In the genomic region with DNA sequence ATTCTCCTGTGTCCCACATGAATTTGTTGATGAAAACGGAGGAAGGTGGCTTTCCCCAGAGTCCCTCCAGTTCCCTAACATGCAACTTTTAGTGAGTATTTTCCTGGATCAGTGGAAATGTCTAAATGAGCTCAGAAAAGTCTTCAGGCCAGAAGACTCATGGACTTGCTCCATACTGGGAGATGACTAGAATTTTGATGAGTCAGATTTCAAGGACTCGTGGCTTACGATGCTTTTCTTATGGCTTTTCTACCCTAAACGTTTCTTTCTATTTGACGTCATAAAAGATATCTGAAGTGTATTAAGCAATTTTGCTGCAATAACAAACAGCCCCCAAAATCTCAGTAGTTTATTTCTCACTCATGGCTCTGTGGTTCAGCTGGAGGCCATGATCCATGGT, we compare ENCODE assay signal across 23 cellular contexts.
DNase-seq lines count a peak whose midpoint lies in the region; ATAC-seq, FAIRE-seq and TF ChIP-seq lines count a peak whose summit lies in the region.
"Had no signal": no experiment of that assay in that cellular context is flagged by ENCODE, and none has a peak within 500 bp of the region (broad histone marks: within the 10 kb centered on the region; RNA-seq: fewer than 3 reads in every experiment).

No MANE protein-coding gene starts in this region.

- H4K20me1 ChIP-seq in SK-N-SH (ENCODE audit: insufficient read depth) (no peaks in the 10 kb centered on the region), astrocyte (ENCODE audit: insufficient read depth, low read length) (no peaks in the 10 kb centered on the region)
- H4K20me1 ChIP-seq: BLaER1 had no signal

- H3K36me3 ChIP-seq in SK-N-SH (replicated peaks in 1 of 2; ENCODE audit: control insufficient read depth in 1 of 2, insufficient read depth in 2 of 2, low read length in 1 of 2) (no peaks in the 10 kb centered on the region), astrocyte (ENCODE audit: insufficient read depth, low read length) (no peaks in the 10 kb centered on the region)
- H3K36me3 ChIP-seq: BLaER1 had no signal

- no peak overlapping the region for H3K4me2 ChIP-seq in SK-N-SH
- no peak overlapping the region for H3K4me2 ChIP-seq in astrocyte (ENCODE audit: low read length)
- H3K4me2 ChIP-seq: BLaER1 had no signal

- no peak for TF ChIP-seq RAD21 in SK-N-SH (IDR thresholded peaks at IDR 0.05; ENCODE audit: low read length)

- H3K79me2 ChIP-seq in SK-N-SH (ENCODE audit: insufficient read depth) = no peaks in the 10 kb centered on the region
- no peaks in the 10 kb centered on the region for H3K79me2 ChIP-seq in astrocyte (ENCODE audit: insufficient read depth, low read length)

- ATAC-seq in SK-N-SH treated with all-trans-retinoic acid at 6 μM for 48 hours = no peak
- ATAC-seq: GM12878, HCT116 had no signal

- H3K4me1 ChIP-seq in SK-N-SH (ENCODE audit: control insufficient read depth in 1 of 2, insufficient read depth in 2 of 2, low read depth in 1 of 2, low read length in 1 of 2) (no peaks in the 10 kb centered on the region), astrocyte (ENCODE audit: insufficient read depth, low read length) (peaks cover 6% of the 10 kb centered on the region)
- H3K4me1 ChIP-seq: BLaER1 had no signal

- no peaks in the 10 kb centered on the region for H3K9me3 Mint-ChIP-seq in astrocyte (ENCODE audit: unreplicated experiment)
- H3K9me3 Mint-ChIP-seq: CD4-positive, alpha-beta T cell; H9 had no signal

- H3K4me1 Mint-ChIP-seq in astrocyte (ENCODE audit: low read depth, unreplicated experiment) = peaks cover 5% of the 10 kb centered on the region
- H3K4me1 Mint-ChIP-seq: B cell; CD8-positive, alpha-beta memory T cell had no signal

- H3K27ac Mint-ChIP-seq in astrocyte (ENCODE audit: unreplicated experiment) = no peak overlapping the region
- H3K27ac Mint-ChIP-seq: B cell; CD4-positive, alpha-beta T cell; CD8-positive, alpha-beta memory T cell; H9 had no signal

- no peaks in the 10 kb centered on the region for H3K27me3 Mint-ChIP-seq in astrocyte (ENCODE audit: low read depth, unreplicated experiment)
- H3K27me3 Mint-ChIP-seq: B cell; CD4-positive, alpha-beta T cell; CD8-positive, alpha-beta memory T cell had no signal

- H3K4me3 Mint-ChIP-seq in astrocyte (ENCODE audit: unreplicated experiment) = no peak overlapping the region
- H3K4me3 Mint-ChIP-seq: B cell; CD4-positive, alpha-beta T cell; CD8-positive, alpha-beta memory T cell; H9 had no signal

- CTCF ChIA-PET in SK-N-SH (lab: Yijun Ruan, JAX) = no interaction called here

- H3K27me3 ChIP-seq in SK-N-SH (ENCODE audit: insufficient read depth) (no peaks in the 10 kb centered on the region), astrocyte (ENCODE audit: insufficient read depth, low read length) (no peaks in the 10 kb centered on the region)
- H3K27me3 ChIP-seq: BLaER1 had no signal

- FAIRE-seq in astrocyte (lab: Jason Lieb, UNC) = peak; percentile 43
- FAIRE-seq: A204.1, GM12878, GM19239 had no signal

- H2AFZ ChIP-seq in SK-N-SH (ENCODE audit: low read depth) (peak overlapping the region; percentile 27; the same call in 1 of the 2 replicates), astrocyte (ENCODE audit: low read depth, low read length) (no peak overlapping the region)
- H2AFZ ChIP-seq: GM23248 had no signal

- POLR2A ChIA-PET in SK-N-SH (lab: Yijun Ruan, JAX) = no interaction called here

- no peaks in the 10 kb centered on the region for H3K9me3 ChIP-seq in SK-N-SH
- H3K9me3 ChIP-seq in astrocyte (ENCODE audit: insufficient read depth, low read depth, low read length) = no peaks in the 10 kb centered on the region
- H3K9me3 ChIP-seq: BLaER1 had no signal

- no peaks in the 10 kb centered on the region for H3F3A ChIP-seq in SK-N-SH (replicated peaks; ENCODE audit: insufficient read depth)

- TF ChIP-seq EP300 in SK-N-SH (IDR thresholded peaks at IDR 0.05; ENCODE audit: borderline replicate concordance in 1 of 2, low read depth in 1 of 2, low read length in 1 of 2) = no peak

- DNase-seq in SK-N-SH (no peak), RPMI7951 (ENCODE audit: low read depth) (peak; percentile 39), astrocyte (ENCODE audit: low read depth) (no peak), SHP77 treated with DMSO at 0.1 percent for 48 hours (lab: John Stamatoyannopoulos, UW) (no peak), T-helper 2 cell (no peak), CD1c-positive myeloid dendritic cell (ENCODE audit: extremely low spot score) (no peak)
- DNase-seq: CD4-positive, alpha-beta T cell; CD8-positive, alpha-beta memory T cell; DMS 273 treated with DMSO at 0.1 percent for 48 hours; DMS79; EL; GDM1; GM23248; H9 had no signal

- H3K4me3 ChIP-seq in SK-N-SH (ENCODE audit: low read depth in 2 of 2, low read length in 1 of 2) = no peak overlapping the region
- H3K4me3 ChIP-seq in astrocyte (ENCODE audit: insufficient read depth, low read depth, low read length) = no peak overlapping the region
- H3K4me3 ChIP-seq: BLaER1, GM12878, GM23248 had no signal

- WGBS in SK-N-SH (ENCODE audit: low lambda C conversion rate) = 26% methylated on average over 5 of the region's 5 CpGs

- H3K36me3 Mint-ChIP-seq in astrocyte (ENCODE audit: low read depth, unreplicated experiment) = peaks cover 2% of the 10 kb centered on the region
- H3K36me3 Mint-ChIP-seq: CD8-positive, alpha-beta memory T cell had no signal

- H3K9ac ChIP-seq in SK-N-SH = no peak overlapping the region
- H3K9ac ChIP-seq in astrocyte (ENCODE audit: low read length) = no peak overlapping the region
- H3K9ac ChIP-seq: BLaER1, GM23248 had no signal

- H3K9me2 ChIP-seq in SK-N-SH = no peaks in the 10 kb centered on the region

- H3K27ac ChIP-seq in SK-N-SH (ENCODE audit: low read depth in 2 of 2, low read length in 1 of 2) (no peak overlapping the region), astrocyte (ENCODE audit: low read depth, low read length) (no peak overlapping the region)
- H3K27ac ChIP-seq: 22Rv1, BLaER1, C4-2B, GM23248 had no signal

- TF ChIP-seq CTCF in SK-N-SH (IDR thresholded peaks at IDR 0.05) = no peak
- no peak for TF ChIP-seq CTCF in astrocyte (IDR thresholded peaks at IDR 0.05; ENCODE audit: insufficient read depth, low read depth, low read length)

TF ChIP-seq in SK-N-SH, 30 proteins besides CTCF, POLR2A, EP300 and RAD21:
- TF ChIP-seq TEAD4 (IDR thresholded peaks at IDR 0.05; ENCODE audit: borderline replicate concordance, insufficient read depth) (no peak), CHD2 (IDR thresholded peaks at IDR 0.05; ENCODE audit: low read length, partially characterized antibody) (no peak), GATA2 (CRISPR knock-in tag; IDR thresholded peaks at IDR 0.05) (no peak), TAF1 (IDR thresholded peaks at IDR 0.05; ENCODE audit: borderline replicate concordance, low read depth, low read length) (no peak), GABPA (IDR thresholded peaks at IDR 0.05; ENCODE audit: low read depth) (no peak), EZH2phosphoT487 (IDR thresholded peaks at IDR 0.05; ENCODE audit: borderline replicate concordance, low read depth) (no peak), POLR2AphosphoS5 (IDR thresholded peaks at IDR 0.05; ENCODE audit: low read depth, low read length) (no peak), FOXJ3 (CRISPR knock-in tag; IDR thresholded peaks at IDR 0.05) (no peak)

TF ChIP-seq in SK-N-SH treated with all-trans-retinoic acid at 6 μM for 48 hours, 23 proteins besides CTCF, POLR2A, EP300 and RAD21:
- TF ChIP-seq TOX (CRISPR knock-in tag; IDR thresholded peaks at IDR 0.05; ENCODE audit: borderline replicate concordance) = no peak
- TF ChIP-seq GLIS3 (CRISPR knock-in tag; IDR thresholded peaks at IDR 0.05) = no peak
